ENCODE assay signal across 15 cellular contexts in the genomic region with DNA sequence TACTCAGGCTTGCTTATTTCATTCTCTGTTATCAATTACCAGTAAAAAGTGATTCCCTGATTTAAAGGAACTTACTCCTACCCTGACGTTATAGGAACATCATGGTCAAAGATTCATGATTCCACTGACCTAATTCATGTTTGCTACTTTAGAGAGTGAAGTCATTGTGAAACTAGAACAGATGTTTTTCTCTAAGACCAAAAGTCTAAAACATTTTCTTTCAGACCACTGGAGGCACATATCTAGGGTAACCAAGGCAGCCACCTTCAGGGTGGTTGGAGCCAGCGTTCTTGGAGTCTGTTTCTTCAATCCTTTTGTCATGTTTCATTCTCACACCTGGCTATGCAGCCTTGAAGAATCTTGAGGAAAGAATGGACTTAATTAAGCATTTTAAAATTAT.
DNase-seq lines count a peak whose midpoint lies in the region; ATAC-seq and TF ChIP-seq lines count a peak whose summit lies in the region.
"Had no signal": no experiment of that assay in that cellular context is flagged by ENCODE, and none has a peak within 500 bp of the region (broad histone marks: within the 10 kb centered on the region; RNA-seq: fewer than 3 reads in every experiment).

No MANE protein-coding gene starts in this region.

- no peak overlapping the region for H3K27ac Mint-ChIP-seq in activated CD4-positive, alpha-beta memory T cell treated with anti-CD3 and anti-CD28 coated beads, Interleukin-2, amount 10 ng/mL, durations not matched to agents 7 days and 5 days

- no peak overlapping the region for H3K4me3 Mint-ChIP-seq in activated CD4-positive, alpha-beta memory T cell treated with anti-CD3 and anti-CD28 coated beads, Interleukin-2, amount 10 ng/mL, durations not matched to agents 7 days and 5 days
- H3K4me3 Mint-ChIP-seq: neural crest cell had no signal

- ATAC-seq in GM19452 (IDR thresholded peaks at IDR 0.05; ENCODE audit: unreplicated experiment) (peak; percentile 66), HG02884 (IDR thresholded peaks at IDR 0.05; ENCODE audit: unreplicated experiment) (peak; percentile 90), HG03565 (IDR thresholded peaks at IDR 0.05; ENCODE audit: unreplicated experiment) (peak; percentile 95)
- ATAC-seq: body of pancreas, left ventricle myocardium superior had no signal

- POLR2A ChIA-PET in activated CD4-positive, alpha-beta memory T cell treated with anti-CD3 and anti-CD28 coated beads, Interleukin-2, amount 10 ng/mL, durations not matched to agents 7 days and 5 days (lab: Charles Lee), result no interaction called here

- no peaks in the 10 kb centered on the region for H3K4me1 Mint-ChIP-seq in activated CD4-positive, alpha-beta memory T cell treated with anti-CD3 and anti-CD28 coated beads, Interleukin-2, amount 10 ng/mL, durations not matched to agents 7 days and 5 days

- no peaks in the 10 kb centered on the region for H3K36me3 Mint-ChIP-seq in activated CD4-positive, alpha-beta memory T cell treated with anti-CD3 and anti-CD28 coated beads, Interleukin-2, amount 10 ng/mL, durations not matched to agents 7 days and 5 days (ENCODE audit: low read depth)

- CTCF ChIA-PET in activated CD4-positive, alpha-beta memory T cell treated with anti-CD3 and anti-CD28 coated beads, Interleukin-2, amount 10 ng/mL, durations not matched to agents 7 days and 5 days (lab: Charles Lee), result no interaction called here

- H3K27me3 Mint-ChIP-seq in activated CD4-positive, alpha-beta memory T cell treated with anti-CD3 and anti-CD28 coated beads, Interleukin-2, amount 10 ng/mL, durations not matched to agents 7 days and 5 days, result no peaks in the 10 kb centered on the region

- no peak overlapping the region for H3K4me3 ChIP-seq in GM12865 (ENCODE audit: low read depth, low read length)
- H3K4me3 ChIP-seq: body of pancreas had no signal

- H3K9me3 Mint-ChIP-seq in activated CD4-positive, alpha-beta memory T cell treated with anti-CD3 and anti-CD28 coated beads, Interleukin-2, amount 10 ng/mL, durations not matched to agents 7 days and 5 days, result peaks cover 5% of the 10 kb centered on the region

- no peak for TF ChIP-seq CTCF in GM12865 (IDR thresholded peaks at IDR 0.05; ENCODE audit: insufficient read depth, low read depth, low read length, missing control alignments)

- DNase-seq in GM12865 (ENCODE audit: low read depth) (peak; percentile 59), NCI-H2196 treated with DMSO at 0.1 percent for 48 hours (lab: John Stamatoyannopoulos, UW; ENCODE audit: unreplicated experiment) (no peak), SHP77 treated with DMSO at 0.1 percent for 48 hours (lab: John Stamatoyannopoulos, UW) (no peak)
- no peak for DNase-seq in activated CD4-positive, alpha-beta memory T cell treated with anti-CD3 and anti-CD28 coated beads, Interleukin-2, amount 10 ng/mL, durations not matched to agents 7 days and 5 days
- DNase-seq in activated CD8-positive, alpha-beta memory T cell treated with anti-CD3 and anti-CD28 coated beads for 24 hours, result no peak
- DNase-seq: activated CD4-positive, CD25-positive, alpha-beta regulatory T cell treated with anti-CD3 and anti-CD28 coated beads, Interleukin-2, amount 50 U/mL, for 72 hours; body of pancreas; Calu3; IMR-90; left ventricle myocardium superior; trophoblast cell had no signal
